ENCODE assay signal across 21 cellular contexts in the genomic region with DNA sequence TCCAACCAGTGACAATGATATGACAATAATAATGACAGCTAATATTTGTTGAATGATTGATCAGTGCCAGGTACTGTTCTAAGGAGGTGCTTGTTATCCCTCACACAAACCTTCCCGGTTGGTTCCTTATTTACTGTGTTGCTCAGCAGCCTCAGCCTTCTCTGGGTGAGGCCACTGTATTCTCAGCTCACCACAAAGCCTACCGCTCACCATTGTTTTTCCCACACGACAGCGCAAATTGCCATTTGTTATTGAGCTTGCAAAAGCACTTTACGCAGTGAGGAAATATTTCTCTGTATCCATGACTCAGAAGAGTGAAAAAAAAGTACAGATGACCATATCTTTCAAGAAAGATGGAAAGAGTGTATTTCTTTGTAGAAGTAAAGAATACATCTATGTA. TPM values are rescaled to one million over a fixed set of nuclear protein-coding genes. Genes with fewer than 3 reads are reported as not detected.
DNase-seq lines count a peak whose midpoint lies in the region; ATAC-seq and TF ChIP-seq lines count a peak whose summit lies in the region.
"Had no signal": no experiment of that assay in that cellular context is flagged by ENCODE, and none has a peak within 500 bp of the region (broad histone marks: within the 10 kb centered on the region; RNA-seq: fewer than 3 reads in every experiment).

No MANE protein-coding gene starts in this region.

- WGBS in mesendoderm (ENCODE audit: extremely low coverage, insufficient coverage, low lambda C conversion rate) = no CpG with 5 or more reads among the region's 5 CpGs

- H4K5ac ChIP-seq in mesendoderm (ENCODE audit: low read length) = no peak overlapping the region

- in situ Hi-C loops in HAP-1 (cut with MboI; ENCODE audit: low sequenced_read_pairs) (no loop called here), brain microvascular endothelial cell (cut with HindIII; ENCODE audit: low pct_ligation_motif_present, low sequenced_read_pairs) (no loop called here)

- peaks cover 11% of the 10 kb centered on the region for H3K4me1 ChIP-seq in HAP-1
- H3K4me1 ChIP-seq in mesendoderm (ENCODE audit: control insufficient read depth, low read depth, low read length) = peaks cover 1% of the 10 kb centered on the region

- ATAC-seq in Right ventricle myocardium superior (ENCODE audit: poor library complexity) (no peak), HG02870 (IDR thresholded peaks at IDR 0.05; ENCODE audit: unreplicated experiment) (no peak)
- ATAC-seq: activated T-cell treated with anti-CD3 and anti-CD28 coated beads, Interleukin-2, amount 50 U/mL, for 72 hours; K562; naive thymus-derived CD8-positive, alpha-beta T cell had no signal

- H3K23ac ChIP-seq in mesendoderm (ENCODE audit: low read length) = no peak overlapping the region

- H3K4me2 ChIP-seq in mesendoderm (ENCODE audit: low read length) = no peak overlapping the region

- DNase-seq in HAP-1 (ENCODE audit: low spot score in 2 of 2) (peak; percentile 62 to 69), NCI-H2107 (lab: John Stamatoyannopoulos, UW) (peak; percentile 37), brain microvascular endothelial cell (peak; percentile 26), mesendoderm (peak; percentile 37), Right ventricle myocardium superior (no peak), SW480 (ENCODE audit: low spot score) (no peak), AG08395 (ENCODE audit: low spot score) (no peak)
- DNase-seq: activated T-cell treated with anti-CD3 and anti-CD28 coated beads, Interleukin-2, amount 50 U/mL, for 72 hours; AML-193; central memory CD4-positive, alpha-beta T cell; effector CD4-positive, alpha-beta T cell; naive thymus-derived CD8-positive, alpha-beta T cell; NCI-H526; OCI-M1; small intestine; stimulated activated CD4-positive, alpha-beta T cell treated with anti-CD3 and anti-CD28 coated beads, Interleukin-4, amount 100 ng/mL, for 24 hours; substantia nigra; WERI-Rb-1 had no signal

- no peak overlapping the region for H3K4me3 ChIP-seq in HAP-1
- H3K4me3 ChIP-seq in brain microvascular endothelial cell (ENCODE audit: low read depth, low read length) = no peak overlapping the region
- no peak overlapping the region for H3K4me3 ChIP-seq in mesendoderm (ENCODE audit: low read length)
- H3K4me3 ChIP-seq: K562 had no signal

- no peak overlapping the region for H2BK120ac ChIP-seq in mesendoderm (ENCODE audit: low read depth, low read length)

- TF ChIP-seq CTCF in brain microvascular endothelial cell (IDR thresholded peaks at IDR 0.05; ENCODE audit: low read depth, low read length, missing control alignments) = no peak

- no peak overlapping the region for H3K4ac ChIP-seq in mesendoderm (ENCODE audit: low read depth, low read length)

- H3K9me3 ChIP-seq in HAP-1 = no peaks in the 10 kb centered on the region

- H3K79me2 ChIP-seq in mesendoderm (ENCODE audit: control insufficient read depth, insufficient read depth, low read length) = no peaks in the 10 kb centered on the region

- intact Hi-C loops in Right ventricle myocardium superior (cut with DNase I) = no loop called here

- H3K27ac ChIP-seq in brain microvascular endothelial cell = no peak overlapping the region
- no peak overlapping the region for H3K27ac ChIP-seq in mesendoderm (ENCODE audit: low read depth, low read length)
- H3K27ac ChIP-seq: HL-60, WERI-Rb-1 had no signal

- no peak overlapping the region for H3K9ac ChIP-seq in mesendoderm (ENCODE audit: low read length)

- no peaks in the 10 kb centered on the region for H3K36me3 ChIP-seq in HAP-1 (replicated peaks)
- H3K36me3 ChIP-seq in brain microvascular endothelial cell (replicated peaks) = no peaks in the 10 kb centered on the region
- H3K36me3 ChIP-seq in mesendoderm (ENCODE audit: control insufficient read depth, insufficient read depth, low read length) = no peaks in the 10 kb centered on the region
- H3K36me3 ChIP-seq: WERI-Rb-1 had no signal

- H3K79me1 ChIP-seq in mesendoderm (ENCODE audit: low read length) = no peaks in the 10 kb centered on the region

- H4K8ac ChIP-seq in mesendoderm (ENCODE audit: low read depth, low read length) = no peak overlapping the region

- H2BK15ac ChIP-seq in mesendoderm (replicated peaks; ENCODE audit: low read depth) = no peak overlapping the region

- H2AK5ac ChIP-seq in mesendoderm (ENCODE audit: low read length) = no peak overlapping the region

- H3K56ac ChIP-seq in mesendoderm (ENCODE audit: low read length) = no peak overlapping the region

- no peaks in the 10 kb centered on the region for H3K27me3 ChIP-seq in HAP-1 (ENCODE audit: low read depth)
- no peaks in the 10 kb centered on the region for H3K27me3 ChIP-seq in brain microvascular endothelial cell (replicated peaks)
- H3K27me3 ChIP-seq in mesendoderm (ENCODE audit: insufficient read depth, low read length, poor library complexity) = no peaks in the 10 kb centered on the region

- H3K18ac ChIP-seq in mesendoderm (ENCODE audit: low read length) = no peak overlapping the region

- H2BK5ac ChIP-seq in mesendoderm (ENCODE audit: low read length) = no peak overlapping the region

RNA-seq across cellular contexts. Expression of a gene that starts 49.5 kb away (rescaled TPM):
- 8.4 TPM for polyA plus RNA-seq in mesendoderm (2013, experiment 1 of 2)
- polyA plus RNA-seq in mesendoderm (2013, experiment 2 of 2) = 9.0 TPM
- 130 TPM for total RNA-seq in Right ventricle myocardium superior
- total RNA-seq: activated T-cell treated with anti-CD3 and anti-CD28 coated beads, Interleukin-2, amount 50 U/mL, for 72 hours; naive thymus-derived CD8-positive, alpha-beta T cell had no signal
- polyA plus RNA-seq: K562; naive thymus-derived CD8-positive, alpha-beta T cell had no signal

Comparison
In these comparisons a context has a peak if more than half of its experiments do, and no peak if none do; other contexts are left out.
1. DNase-seq: peak in HAP-1 (2 of 2), NCI-H2107 (single experiment), brain microvascular endothelial cell (single experiment) and mesendoderm (single experiment); none in Right ventricle myocardium superior (single experiment), SW480 (single experiment) and AG08395 (single experiment).